In genomic region chr5:119179857-119180641, GRCh38 we compare ENCODE assay signal across 19 cellular contexts.
DNase-seq lines count a peak whose midpoint lies in the region; ATAC-seq, FAIRE-seq and TF ChIP-seq lines count a peak whose summit lies in the region.
"Had no signal": no experiment of that assay in that cellular context is flagged by ENCODE, and none has a peak within 500 bp of the region (broad histone marks: within the 10 kb centered on the region; RNA-seq: fewer than 3 reads in every experiment).

No MANE protein-coding gene starts in this region.

- H2AFZ ChIP-seq in astrocyte (ENCODE audit: low read depth, low read length): no peak overlapping the region

- H3K9me3 ChIP-seq in astrocyte (ENCODE audit: insufficient read depth, low read depth, low read length) (no peaks in the 10 kb centered on the region), heart right ventricle (no peaks in the 10 kb centered on the region)
- H3K9me3 ChIP-seq: Caco-2, esophagus muscularis mucosa, HAP-1, mucosa of descending colon, testis had no signal

- H3K9ac ChIP-seq in astrocyte (ENCODE audit: low read length): no peak overlapping the region

- WGBS in heart right ventricle, 2 donors: 79 to 95% methylated on average over 1 of the region's 1 CpG

- H3K4me3 ChIP-seq in LNCaP clone FGC (ENCODE audit: low read depth, low read length) (peak overlapping the region; percentile 23; the same call in 1 of the 2 replicates), astrocyte (ENCODE audit: insufficient read depth, low read depth, low read length) (no peak overlapping the region), heart right ventricle (no peak overlapping the region)
- H3K4me3 ChIP-seq: esophagus muscularis mucosa, HAP-1, mucosa of descending colon, testis had no signal

- H4K20me1 ChIP-seq in astrocyte (ENCODE audit: insufficient read depth, low read length): no peaks in the 10 kb centered on the region

- H3K27ac Mint-ChIP-seq in astrocyte (ENCODE audit: unreplicated experiment): no peak overlapping the region
- peak overlapping the region; percentile 47 for H3K27ac Mint-ChIP-seq in nephron progenitor cell
- no peak overlapping the region for H3K27ac Mint-ChIP-seq in natural killer cell treated with Interleukin-12 subunit alpha and Interleukin-12 subunit beta and Interleukin-15 and Interleukin-18, amount 100 ng/mL, for 72 hours

- H3K4me3 Mint-ChIP-seq in astrocyte (ENCODE audit: unreplicated experiment) (no peak overlapping the region), nephron progenitor cell (no peak overlapping the region)
- no peak overlapping the region for H3K4me3 Mint-ChIP-seq in natural killer cell treated with Interleukin-12 subunit alpha and Interleukin-12 subunit beta and Interleukin-15 and Interleukin-18, amount 100 ng/mL, for 72 hours

- no peaks in the 10 kb centered on the region for H3K79me2 ChIP-seq in astrocyte (ENCODE audit: insufficient read depth, low read length)

- no peak for FAIRE-seq in astrocyte (lab: Jason Lieb, UNC)

- intact Hi-C loops in heart right ventricle (cut with DNase I): no loop called here

- H3K27me3 ChIP-seq in astrocyte (ENCODE audit: insufficient read depth, low read length): no peaks in the 10 kb centered on the region
- no peaks in the 10 kb centered on the region for H3K27me3 ChIP-seq in heart right ventricle
- H3K27me3 ChIP-seq: brain microvascular endothelial cell, esophagus muscularis mucosa, testis had no signal

- H3K27me3 Mint-ChIP-seq in astrocyte (ENCODE audit: low read depth, unreplicated experiment) (no peaks in the 10 kb centered on the region), nephron progenitor cell (ENCODE audit: low read depth, poor library complexity) (no peaks in the 10 kb centered on the region)
- H3K27me3 Mint-ChIP-seq in natural killer cell treated with Interleukin-12 subunit alpha and Interleukin-12 subunit beta and Interleukin-15 and Interleukin-18, amount 100 ng/mL, for 72 hours: no peaks in the 10 kb centered on the region

- no peaks in the 10 kb centered on the region for H3K4me1 Mint-ChIP-seq in astrocyte (ENCODE audit: low read depth, unreplicated experiment)
- H3K4me1 Mint-ChIP-seq in nephron progenitor cell: peaks cover 4% of the 10 kb centered on the region
- no peaks in the 10 kb centered on the region for H3K4me1 Mint-ChIP-seq in natural killer cell treated with Interleukin-12 subunit alpha and Interleukin-12 subunit beta and Interleukin-15 and Interleukin-18, amount 100 ng/mL, for 72 hours (ENCODE audit: low read depth in 2 of 2)

- H3K36me3 Mint-ChIP-seq in astrocyte (ENCODE audit: low read depth, unreplicated experiment) (no peaks in the 10 kb centered on the region), nephron progenitor cell (ENCODE audit: low read depth) (peaks cover 29% of the 10 kb centered on the region)
- H3K36me3 Mint-ChIP-seq in natural killer cell treated with Interleukin-12 subunit alpha and Interleukin-12 subunit beta and Interleukin-15 and Interleukin-18, amount 100 ng/mL, for 72 hours: peaks cover 4% of the 10 kb centered on the region

- DNase-seq in GM03348 (ENCODE audit: low spot score): peak; percentile 9
- peak; percentile 64 for DNase-seq in LNCaP clone FGC (ENCODE audit: low read depth)
- peak; percentile 15 for DNase-seq in astrocyte (ENCODE audit: low read depth)
- DNase-seq in nephron progenitor cell: no peak
- no peak for DNase-seq in GF-D8 (lab: John Stamatoyannopoulos, UW)
- no peak for DNase-seq in H4 (ENCODE audit: low spot score)
- no peak for DNase-seq in heart right ventricle
- DNase-seq in natural killer cell treated with Interleukin-12 subunit alpha and Interleukin-12 subunit beta and Interleukin-15 and Interleukin-18, amount 100 ng/mL, for 72 hours (ENCODE audit: low spot score): no peak
- DNase-seq: activated naive CD4-positive, alpha-beta T cell treated with anti-CD3 and anti-CD28 coated beads, Interleukin-2, amount 50 U/mL, for 16 hours; brain microvascular endothelial cell; Caco-2; hippocampal formation; kidney glomerular epithelial cell; mucosa of descending colon; NCI-H1417; NCI-H2227 treated with DMSO at 0.1 percent for 48 hours; testis had no signal

- peaks cover 3% of the 10 kb centered on the region for H3K36me3 ChIP-seq in astrocyte (ENCODE audit: insufficient read depth, low read length)
- H3K36me3 ChIP-seq in heart right ventricle: peaks cover 0 to 71% (median 13%) of the 10 kb centered on the region in 9 donors
- H3K36me3 ChIP-seq: brain microvascular endothelial cell, HAP-1 had no signal

- no peak for ATAC-seq in heart right ventricle
- ATAC-seq in natural killer cell treated with Interleukin-12 subunit alpha and Interleukin-12 subunit beta and Interleukin-15 and Interleukin-18, amount 100 ng/mL, for 72 hours: no peak
- ATAC-seq: mucosa of descending colon had no signal

- TF ChIP-seq CTCF in LNCaP clone FGC (IDR thresholded peaks at IDR 0.05; ENCODE audit: control insufficient read depth, extremely low read depth, insufficient read depth) (no peak), astrocyte (IDR thresholded peaks at IDR 0.05; ENCODE audit: insufficient read depth, low read depth, low read length) (no peak), nephron progenitor cell (IDR thresholded peaks at IDR 0.05) (no peak), heart right ventricle (IDR thresholded peaks at IDR 0.05) (no peak)

- H3K4me2 ChIP-seq in astrocyte (ENCODE audit: low read length): no peak overlapping the region

- H3K9me3 Mint-ChIP-seq in astrocyte (ENCODE audit: unreplicated experiment): no peaks in the 10 kb centered on the region
- no peaks in the 10 kb centered on the region for H3K9me3 Mint-ChIP-seq in nephron progenitor cell
- no peaks in the 10 kb centered on the region for H3K9me3 Mint-ChIP-seq in natural killer cell treated with Interleukin-12 subunit alpha and Interleukin-12 subunit beta and Interleukin-15 and Interleukin-18, amount 100 ng/mL, for 72 hours

- H3K4me1 ChIP-seq in astrocyte (ENCODE audit: insufficient read depth, low read length): no peaks in the 10 kb centered on the region
- no peaks in the 10 kb centered on the region for H3K4me1 ChIP-seq in heart right ventricle
- H3K4me1 ChIP-seq: Caco-2, esophagus muscularis mucosa, HAP-1, testis had no signal

- H3K27ac ChIP-seq in astrocyte (ENCODE audit: low read depth, low read length): no peak overlapping the region
- H3K27ac ChIP-seq in heart right ventricle: no peak overlapping the region
- H3K27ac ChIP-seq: brain microvascular endothelial cell, esophagus muscularis mucosa, testis had no signal

Comparison
In these comparisons a context has a peak if more than half of its experiments do, and no peak if none do; other contexts are left out.
1. DNase-seq: peak in GM03348 (single experiment), LNCaP clone FGC (single experiment) and astrocyte (single experiment); none in nephron progenitor cell (single experiment), GF-D8 (single experiment), H4 (single experiment), heart right ventricle (0 of 2) and natural killer cell treated with Interleukin-12 subunit alpha and Interleukin-12 subunit beta and Interleukin-15 and Interleukin-18, amount 100 ng/mL, for 72 hours (single experiment).